ENCODE assay signal across 11 cellular contexts in the genomic region with DNA sequence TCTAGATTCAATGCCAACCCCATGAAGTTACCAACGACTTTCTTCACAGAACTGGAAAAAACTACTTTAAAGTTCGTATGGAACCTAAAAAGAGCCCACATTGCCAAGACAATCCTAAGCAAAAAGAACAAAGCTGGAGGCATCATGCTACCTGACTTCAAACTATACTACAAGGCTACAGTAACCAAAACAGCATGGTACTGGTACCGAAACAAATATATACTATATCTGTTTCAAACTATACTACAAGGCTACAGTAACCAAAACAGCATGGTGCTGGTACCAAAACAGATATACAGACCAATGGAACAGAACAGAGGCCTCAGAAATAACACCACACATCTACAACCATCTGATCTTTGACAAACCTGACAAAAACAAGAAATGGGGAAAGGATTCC. TPM values are rescaled to one million over a fixed set of nuclear protein-coding genes. Genes with fewer than 3 reads are reported as not detected.
"Had no signal": no experiment of that assay in that cellular context is flagged by ENCODE, and none has a peak within 500 bp of the region (broad histone marks: within the 10 kb centered on the region; RNA-seq: fewer than 3 reads in every experiment).

No MANE protein-coding gene starts in this region.

RNA-seq across cellular contexts. Expression of a gene that starts 48.6 kb away (rescaled TPM):
- total RNA-seq: left cardiac atrium, left colon, left lobe of liver, left ventricle myocardium inferior, left ventricle myocardium superior, liver, lung microvascular endothelial cell, mammary epithelial cell, mesothelial cell of epicardium, mucosa of descending colon, mucosa of gallbladder had no signal
- polyA plus RNA-seq: liver had no signal
